ENCODE assay signal across 28 cellular contexts in genomic region chr15:27627623-27628022, GRCh38.
"Had no signal": no experiment of that assay in that cellular context is flagged by ENCODE, and none has a peak within 500 bp of the region (broad histone marks: within the 10 kb centered on the region; RNA-seq: fewer than 3 reads in every experiment).

No MANE protein-coding gene starts in this region.

- H3K9me3 ChIP-seq: ovary, testis had no signal

- H3K4me2 ChIP-seq: neural progenitor cell, smooth muscle cell had no signal

- H3K9ac ChIP-seq: neural progenitor cell, parathyroid adenoma had no signal

- ATAC-seq: natural killer cell; psoas muscle; right cardiac atrium; sciatic nerve; stimulated activated memory B cell treated with anti-CD40 and anti-IgM and Interleukin-4, amounts not matched to agents 10 μg/mL and 1 μg/mL and 100 μg/mL, for 72 hours; stimulated activated naive CD8-positive, alpha-beta T cell treated with anti-CD3 and anti-CD28 coated beads, Interleukin-15, amount 100 ng/mL, for 72 hours; stimulated activated naive CD8-positive, alpha-beta T cell treated with anti-CD3 and anti-CD28 coated beads, Interleukin-15, Interleukin-2, amounts not matched to agents 100 U/mL and 50 U/mL, for 24 hours; upper lobe of right lung had no signal

- H3K27me3 ChIP-seq: neural progenitor cell, ovary, spleen, suprapubic skin, testis, tibial artery, transverse colon, upper lobe of right lung, uterus had no signal

- H2AFZ ChIP-seq: neural progenitor cell, parathyroid adenoma had no signal

- H3K79me2 ChIP-seq: parathyroid adenoma had no signal

- H3K4me1 ChIP-seq: neural progenitor cell, parathyroid adenoma, psoas muscle, spleen, suprapubic skin, testis, tibial artery, transverse colon, upper lobe of right lung, uterus had no signal

- H3K36me3 ChIP-seq: ovary, spleen, suprapubic skin, tibial artery, transverse colon, upper lobe of right lung, uterus had no signal

- DNase-seq: natural killer cell; occipital lobe; ovary; posterior cingulate gyrus; psoas muscle; right cardiac atrium; spleen; stimulated activated CD4-positive, alpha-beta T cell treated with anti-CD3 and anti-CD28 coated beads, Interleukin-12 subunit alpha, Interleukin-12 subunit beta, amount 100 ng/mL, for 4 hours; stimulated activated CD4-positive, alpha-beta T cell treated with anti-CD3 and anti-CD28 coated beads, Interleukin-1b, Interleukin-23, amount 100 ng/mL, for 48 hours; stimulated activated CD4-positive, alpha-beta T cell treated with anti-CD3 and anti-CD28 coated beads, Interleukin-4, amount 100 ng/mL, for 1 hour; stimulated activated CD4-positive, alpha-beta T cell treated with anti-CD3 and anti-CD28 coated beads, Interleukin-4, amount 100 ng/mL, for 4 hours; stimulated activated CD8-positive, alpha-beta memory T cell treated with anti-CD3 and anti-CD28 coated beads, Interleukin-4, amount 100 ng/mL, for 48 hours; stimulated activated naive CD4-positive, alpha-beta T cell; stimulated activated naive CD8-positive, alpha-beta T cell treated with anti-CD3 and anti-CD28 coated beads, Interleukin-15, amount 100 ng/mL, for 72 hours; stimulated activated naive CD8-positive, alpha-beta T cell treated with anti-CD3 and anti-CD28 coated beads, Interleukin-15, Interleukin-2, amounts not matched to agents 100 U/mL and 50 U/mL, for 24 hours; substantia nigra; testis; tibial artery; transverse colon; upper lobe of right lung; uterus had no signal

- H3K4me3 ChIP-seq: neural progenitor cell, ovary, psoas muscle, skin epidermis, smooth muscle cell, spleen, suprapubic skin, testis, tibial artery, transverse colon, upper lobe of right lung, uterus had no signal

- H3K27ac ChIP-seq: neural progenitor cell, ovary, parathyroid adenoma, psoas muscle, skin epidermis, spleen, suprapubic skin, testis, tibial artery, transverse colon, upper lobe of right lung, uterus had no signal
